11 cellular contexts compared by ENCODE assay signal in the genomic region with DNA sequence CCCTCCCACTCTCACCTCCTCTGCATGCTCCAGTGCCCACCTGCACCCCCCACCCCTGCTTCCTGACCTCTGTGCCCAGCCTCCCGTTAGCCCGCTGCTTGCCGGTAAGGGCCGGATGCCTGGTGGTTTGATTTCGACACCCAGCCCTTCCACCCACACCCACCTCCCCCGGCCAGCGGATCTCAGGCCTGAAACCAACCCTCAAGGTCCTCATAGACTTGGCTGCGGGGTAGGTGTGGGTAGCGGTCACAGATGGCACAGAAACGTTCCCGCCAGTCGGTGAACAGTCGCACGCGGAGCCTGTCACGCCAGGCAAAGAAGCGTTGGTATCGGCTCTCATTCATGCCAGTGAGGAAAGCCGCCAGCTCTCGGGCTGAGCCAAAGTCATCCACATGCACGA. TPM values are rescaled to one million over a fixed set of nuclear protein-coding genes. Genes with fewer than 3 reads are reported as not detected.
DNase-seq lines count a peak whose midpoint lies in the region; ATAC-seq lines count a peak whose summit lies in the region.
"Had no signal": no experiment of that assay in that cellular context is flagged by ENCODE, and none has a peak within 500 bp of the region (broad histone marks: within the 10 kb centered on the region; RNA-seq: fewer than 3 reads in every experiment).

No MANE protein-coding gene starts in this region.

- H3K4me3 ChIP-seq in CD4-positive, CD25-positive, alpha-beta regulatory T cell (ENCODE audit: low read depth, low read length): peak overlapping the region; percentile 72
- H3K4me3 ChIP-seq in mononuclear cell (ENCODE audit: low read length): peak overlapping the region; percentile 43
- no peak overlapping the region for H3K4me3 ChIP-seq in SJCRH30
- H3K4me3 ChIP-seq: cardiac muscle cell had no signal

- H3K27ac ChIP-seq in CD4-positive, CD25-positive, alpha-beta regulatory T cell (ENCODE audit: insufficient read depth, low read length, poor library complexity, severe bottlenecking): peak overlapping the region; percentile 74
- no peak overlapping the region for H3K27ac ChIP-seq in SJCRH30
- H3K27ac ChIP-seq: cardiac muscle cell had no signal

- DNase-seq in CD4-positive, CD25-positive, alpha-beta regulatory T cell: peak in 1 of 3 donors; percentile 77
- peak; percentile 91 for DNase-seq in MV-4-11 (lab: John Stamatoyannopoulos, UW)
- DNase-seq in activated T-cell treated with anti-CD3 and anti-CD28 coated beads, Interleukin-2, amount 50 U/mL, for 24 hours: peak; percentile 73
- DNase-seq in NCI-H774 (lab: John Stamatoyannopoulos, UW): no peak
- DNase-seq in hippocampal formation (lab: John Stamatoyannopoulos, UW): no peak
- DNase-seq in SJCRH30: no peak
- DNase-seq: DMS 273 treated with DMSO at 0.1 percent for 48 hours, NCI-H2081 had no signal

- peak overlapping the region; percentile 41 to 76 (median 55) for H3K27ac Mint-ChIP-seq in CD4-positive, CD25-positive, alpha-beta regulatory T cell
- H3K27ac Mint-ChIP-seq in activated T-cell treated with anti-CD3 and anti-CD28 coated beads, Interleukin-2, amount 50 U/mL, for 24 hours: peak overlapping the region; percentile 72

- peak overlapping the region; percentile 88 to 97 (median 92) for H3K4me3 Mint-ChIP-seq in CD4-positive, CD25-positive, alpha-beta regulatory T cell
- peak overlapping the region; percentile 47 for H3K4me3 Mint-ChIP-seq in activated T-cell treated with anti-CD3 and anti-CD28 coated beads, Interleukin-2, amount 50 U/mL, for 24 hours

- ATAC-seq in CD4-positive, CD25-positive, alpha-beta regulatory T cell (ENCODE audit: low read depth in 2 of 2): no peak
- ATAC-seq in GM18868 (IDR thresholded peaks at IDR 0.05; ENCODE audit: unreplicated experiment): no peak

- peaks cover 0 to 62% (median 26%) of the 10 kb centered on the region in 4 donors for H3K4me1 Mint-ChIP-seq in CD4-positive, CD25-positive, alpha-beta regulatory T cell
- peaks cover 64% of the 10 kb centered on the region for H3K4me1 Mint-ChIP-seq in activated T-cell treated with anti-CD3 and anti-CD28 coated beads, Interleukin-2, amount 50 U/mL, for 24 hours (ENCODE audit: low read depth)

- H3K27me3 Mint-ChIP-seq in CD4-positive, CD25-positive, alpha-beta regulatory T cell: no peaks in the 10 kb centered on the region
- no peaks in the 10 kb centered on the region for H3K27me3 Mint-ChIP-seq in activated T-cell treated with anti-CD3 and anti-CD28 coated beads, Interleukin-2, amount 50 U/mL, for 24 hours

- H3K9me3 ChIP-seq in CD4-positive, CD25-positive, alpha-beta regulatory T cell (ENCODE audit: control insufficient read depth in 2 of 2, low read length in 2 of 2): no peaks in the 10 kb centered on the region
- H3K9me3 ChIP-seq in mononuclear cell (ENCODE audit: low read depth, low read length): no peaks in the 10 kb centered on the region
- no peaks in the 10 kb centered on the region for H3K9me3 ChIP-seq in SJCRH30 (replicated peaks)

- no peaks in the 10 kb centered on the region for H3K9me3 Mint-ChIP-seq in CD4-positive, CD25-positive, alpha-beta regulatory T cell
- H3K9me3 Mint-ChIP-seq in activated T-cell treated with anti-CD3 and anti-CD28 coated beads, Interleukin-2, amount 50 U/mL, for 24 hours: no peaks in the 10 kb centered on the region

- peaks cover 87% of the 10 kb centered on the region for H3K4me1 ChIP-seq in CD4-positive, CD25-positive, alpha-beta regulatory T cell (ENCODE audit: control insufficient read depth, insufficient read depth, low read length, poor library complexity, severe bottlenecking)
- H3K4me1 ChIP-seq in mononuclear cell (ENCODE audit: insufficient read depth, low read length) (peaks cover 81% of the 10 kb centered on the region), SJCRH30 (peaks cover 9% of the 10 kb centered on the region; the same call in 1 of the 2 replicates)

- no peaks in the 10 kb centered on the region for H3K27me3 ChIP-seq in CD4-positive, CD25-positive, alpha-beta regulatory T cell (ENCODE audit: control insufficient read depth, insufficient read depth, low read length)
- H3K27me3 ChIP-seq in mononuclear cell (ENCODE audit: insufficient read depth, low read length) (no peaks in the 10 kb centered on the region), SJCRH30 (peaks cover 16% of the 10 kb centered on the region)
- H3K27me3 ChIP-seq: cardiac muscle cell had no signal

- H3K36me3 ChIP-seq in CD4-positive, CD25-positive, alpha-beta regulatory T cell (ENCODE audit: control insufficient read depth, insufficient read depth, low read length): no peaks in the 10 kb centered on the region
- no peaks in the 10 kb centered on the region for H3K36me3 ChIP-seq in SJCRH30
- H3K36me3 ChIP-seq: cardiac muscle cell had no signal

- no peaks in the 10 kb centered on the region for H3K36me3 Mint-ChIP-seq in CD4-positive, CD25-positive, alpha-beta regulatory T cell
- H3K36me3 Mint-ChIP-seq in activated T-cell treated with anti-CD3 and anti-CD28 coated beads, Interleukin-2, amount 50 U/mL, for 24 hours (ENCODE audit: low read depth): no peaks in the 10 kb centered on the region

RNA-seq across cellular contexts. Expression of gene FUT7, which starts 1.4 kb away (rescaled TPM):
- total RNA-seq in CD4-positive, CD25-positive, alpha-beta regulatory T cell: 15.2 TPM
- polyA plus RNA-seq in CD4-positive, CD25-positive, alpha-beta regulatory T cell: 10 to 100 TPM; 31.8 to 79.0 (median 42.9) TPM
- total RNA-seq in mononuclear cell: 2.6 TPM
- total RNA-seq in SJCRH30 (2014; rRNA removed; shearing (Covaris generic)): not detected in 2 replicates
- total RNA-seq: cardiac muscle cell had no signal
- polyA plus RNA-seq: cardiac muscle cell had no signal

RNA-seq across cellular contexts. Expression of gene ABCA2, which starts 2.5 kb away (rescaled TPM):
- total RNA-seq in CD4-positive, CD25-positive, alpha-beta regulatory T cell: 135 TPM
- polyA plus RNA-seq in CD4-positive, CD25-positive, alpha-beta regulatory T cell: 1 to 10 TPM; 3.8 to 4.5 (median 4.3) TPM
- 14.7 TPM for total RNA-seq in mononuclear cell
- total RNA-seq in SJCRH30 (2014; rRNA removed; shearing (Covaris generic)): 4.0 and 4.6 TPM in 2 replicates

RNA-seq across cellular contexts. Expression of gene NPDC1, which starts 15.4 kb away (rescaled TPM):
- total RNA-seq in CD4-positive, CD25-positive, alpha-beta regulatory T cell: 106 TPM
- polyA plus RNA-seq in CD4-positive, CD25-positive, alpha-beta regulatory T cell: 10 to 100 TPM in 2 of 4 donors, 1 to 10 TPM in 2; 4.2 to 15.3 (median 9.2) TPM
- total RNA-seq in mononuclear cell: 2.5 TPM
- 0.51 and 0.91 TPM in 2 replicates for total RNA-seq in SJCRH30 (2014; rRNA removed; shearing (Covaris generic))

RNA-seq across cellular contexts. Expression of gene ENTPD2, which starts 23.3 kb away (rescaled TPM):
- not detected for total RNA-seq in CD4-positive, CD25-positive, alpha-beta regulatory T cell
- not detected for polyA plus RNA-seq in CD4-positive, CD25-positive, alpha-beta regulatory T cell
- not detected for total RNA-seq in mononuclear cell
- 1.9 and 2.0 TPM in 2 replicates for total RNA-seq in SJCRH30 (2014; rRNA removed; shearing (Covaris generic))
- total RNA-seq: cardiac muscle cell had no signal
- polyA plus RNA-seq: cardiac muscle cell had no signal

RNA-seq across cellular contexts. Expression of gene CLIC3, which starts 34.2 kb away (rescaled TPM):
- total RNA-seq in CD4-positive, CD25-positive, alpha-beta regulatory T cell: 1.0 TPM
- 1 to 10 TPM in 3 of 4 donors, under 1 TPM in 1; 0.38 to 4.5 (median 2.9) TPM for polyA plus RNA-seq in CD4-positive, CD25-positive, alpha-beta regulatory T cell
- 3.4 TPM for total RNA-seq in mononuclear cell
- 0.28 and 0.55 TPM in 2 replicates for total RNA-seq in SJCRH30 (2014; rRNA removed; shearing (Covaris generic))
- total RNA-seq: cardiac muscle cell had no signal

Comparison
In these comparisons a context has a peak if more than half of its experiments do, and no peak if none do; other contexts are left out.
1. DNase-seq: peak in MV-4-11 (single experiment) and activated T-cell treated with anti-CD3 and anti-CD28 coated beads, Interleukin-2, amount 50 U/mL, for 24 hours (single experiment); none in NCI-H774 (single experiment), hippocampal formation (0 of 2) and SJCRH30 (0 of 2).
2. RNA of gene NPDC1, which starts 15.4 kb away (total RNA-seq): 106 TPM in CD4-positive, CD25-positive, alpha-beta regulatory T cell (single experiment); 2.5 TPM in mononuclear cell (single experiment) and 0.51 to 0.91 TPM in SJCRH30; every median in the first group is over 10 times any median in the second.